In the genomic region with DNA sequence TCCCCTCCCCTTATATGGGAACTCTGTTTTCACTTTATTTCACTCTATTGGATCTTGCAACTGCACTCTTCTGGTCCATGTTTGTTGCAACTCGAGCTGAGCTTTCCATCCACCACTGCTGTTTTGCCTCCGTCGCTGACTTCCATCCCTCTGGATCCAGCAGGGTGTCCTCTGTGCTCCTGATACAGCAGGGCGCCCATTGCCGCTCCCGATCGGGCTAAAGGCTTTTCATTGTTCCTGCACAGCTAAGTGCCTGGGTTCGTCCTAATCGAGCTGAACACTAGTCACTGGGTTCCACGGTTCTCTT, we compare ENCODE assay signal across 15 cellular contexts. TPM values are rescaled to one million over a fixed set of nuclear protein-coding genes. Genes with fewer than 3 reads are reported as not detected.
A peak's percentile ranks its signal among the peaks of the same experiment; 100 is the strongest.
DNase-seq lines count a peak whose midpoint lies in the region; ATAC-seq and TF ChIP-seq lines count a peak whose summit lies in the region.
"Had no signal": no experiment of that assay in that cellular context is flagged by ENCODE, and none has a peak within 500 bp of the region (broad histone marks: within the 10 kb centered on the region; RNA-seq: fewer than 3 reads in every experiment).

No MANE protein-coding gene starts in this region.

- H2BK20ac ChIP-seq in H9 (ENCODE audit: low read depth, low read length, poor library complexity, severe bottlenecking): no peak overlapping the region

- H2BK12ac ChIP-seq in H9 (ENCODE audit: insufficient read length, low read depth, low read length): peak overlapping the region; percentile 7

- H3K9ac ChIP-seq in H9 (ENCODE audit: extremely low read depth, insufficient read length, low read length): no peak overlapping the region

- H3K56ac ChIP-seq in H9 (ENCODE audit: insufficient read length, low read depth, low read length): no peak overlapping the region

- no peak overlapping the region for H3K14ac ChIP-seq in H9 (ENCODE audit: insufficient read depth, low read length)

- H3K18ac ChIP-seq in H9 (ENCODE audit: insufficient read length, low read depth, low read length): peak overlapping the region; percentile 45

- H2BK5ac ChIP-seq in H9 (ENCODE audit: insufficient read length, low read length): no peak overlapping the region

- CTCF ChIA-PET in activated B cell treated with CpG ODN at 0.5 μM for 24 hours (lab: Charles Lee): no interaction called here

- H3K4me2 ChIP-seq in H9 (ENCODE audit: insufficient read depth, insufficient read length, low read length): no peak overlapping the region

- ATAC-seq in activated B cell treated with CpG ODN at 0.5 μM for 24 hours (ENCODE audit: low read depth): no peak
- no peak for ATAC-seq in memory B cell (ENCODE audit: low read depth)
- no peak for ATAC-seq in GM18517 (IDR thresholded peaks at IDR 0.05; ENCODE audit: unreplicated experiment)

- no peak overlapping the region for H4K91ac ChIP-seq in H9 (ENCODE audit: insufficient read length, low read depth, low read length)

- no CpG with 5 or more reads among the region's 10 CpGs for WGBS in H9 (ENCODE audit: extremely low coverage, insufficient read length, low lambda C conversion rate)

- H2BK120ac ChIP-seq in H9 (ENCODE audit: low read depth, low read length, poor library complexity, severe bottlenecking): no peak overlapping the region

- H3K4me1 ChIP-seq in H9 (ENCODE audit: insufficient read depth, low read length): no peaks in the 10 kb centered on the region; the same call in 1 of the 2 replicates
- H3K4me1 ChIP-seq: BE2C had no signal

- no peak overlapping the region for H2AFZ ChIP-seq in H9 (ENCODE audit: low read length)

- peak overlapping the region; percentile 17 for H3K27ac ChIP-seq in H9 (ENCODE audit: insufficient read length, low read depth, low read length)
- H3K27ac ChIP-seq: C4-2B had no signal

- TF ChIP-seq CTCF in H9 (conservative IDR thresholded peaks at IDR 0.05) (no peak), activated B cell treated with CpG ODN at 0.5 μM for 24 hours (IDR thresholded peaks at IDR 0.05) (no peak)

- no peak overlapping the region for H4K8ac ChIP-seq in H9 (replicated peaks; ENCODE audit: insufficient read length, low read depth, low read length)

- no peak overlapping the region for H2AK5ac ChIP-seq in H9 (ENCODE audit: insufficient read length, low read length)

- H3K27ac Mint-ChIP-seq in H9: peak overlapping the region; percentile 87 to 96 (median 88)
- H3K27ac Mint-ChIP-seq in activated B cell treated with CpG ODN at 0.5 μM for 24 hours: no peak overlapping the region
- no peak overlapping the region for H3K27ac Mint-ChIP-seq in memory B cell
- no peak overlapping the region for H3K27ac Mint-ChIP-seq in immature natural killer cell
- H3K27ac Mint-ChIP-seq: CD4-positive, alpha-beta memory T cell had no signal

- H3K79me2 ChIP-seq in H9 (ENCODE audit: insufficient read depth, low read length): no peaks in the 10 kb centered on the region

- no peaks in the 10 kb centered on the region for H3K23me2 ChIP-seq in H9 (ENCODE audit: insufficient read length, low read depth, low read length, poor library complexity, severe bottlenecking)

- no peak overlapping the region for H3K23ac ChIP-seq in H9 (ENCODE audit: insufficient read length, low read depth, low read length)

- no peaks in the 10 kb centered on the region for H4K20me1 ChIP-seq in H9 (ENCODE audit: control insufficient read depth, insufficient read depth, insufficient read length)

- H4K5ac ChIP-seq in H9 (ENCODE audit: insufficient read length, low read depth, low read length): no peak overlapping the region

- peaks cover 10 to 11% of the 10 kb centered on the region in 2 experiments; a peak in 4 of 5 replicates for H3K9me3 Mint-ChIP-seq in H9
- H3K9me3 Mint-ChIP-seq in activated B cell treated with CpG ODN at 0.5 μM for 24 hours: no peaks in the 10 kb centered on the region
- H3K9me3 Mint-ChIP-seq in memory B cell: no peaks in the 10 kb centered on the region
- H3K9me3 Mint-ChIP-seq in immature natural killer cell: no peaks in the 10 kb centered on the region
- H3K9me3 Mint-ChIP-seq: CD4-positive, alpha-beta memory T cell had no signal

- no peak overlapping the region for H2BK15ac ChIP-seq in H9 (ENCODE audit: low read depth, low read length)

- H3K27me3 ChIP-seq in H9 (ENCODE audit: insufficient read depth, low read length): no peaks in the 10 kb centered on the region
- H3K27me3 ChIP-seq: BE2C had no signal

- H3K4me3 Mint-ChIP-seq in H9 (no peak overlapping the region; a peak in 1 of 5 replicates), activated B cell treated with CpG ODN at 0.5 μM for 24 hours (peak overlapping the region; percentile 29), memory B cell (peak overlapping the region; percentile 46), immature natural killer cell (no peak overlapping the region)
- H3K4me3 Mint-ChIP-seq: CD4-positive, alpha-beta memory T cell had no signal

- DNase-seq in ELF-1 (ENCODE audit: low read depth, low spot score) (peak; percentile 56), H9 (peak; percentile 41), activated B cell treated with CpG ODN at 0.5 μM for 24 hours (no peak), memory B cell (ENCODE audit: low spot score in 2 of 2) (no peak), midbrain (lab: John Stamatoyannopoulos, UW) (no peak), immature natural killer cell (no peak), mesenteric fat pad (ENCODE audit: low spot score) (no peak)
- DNase-seq: BE2C; CD4-positive, alpha-beta memory T cell; DND-41; IMR-90; KG1 had no signal

- no peak overlapping the region for H3K4ac ChIP-seq in H9 (ENCODE audit: low read depth, low read length)

- no peaks in the 10 kb centered on the region for H3K79me1 ChIP-seq in H9 (ENCODE audit: insufficient read depth, low read depth, low read length, poor library complexity, severe bottlenecking)

- peaks cover 20 to 25% of the 10 kb centered on the region in 2 experiments for H3K4me1 Mint-ChIP-seq in H9
- H3K4me1 Mint-ChIP-seq in activated B cell treated with CpG ODN at 0.5 μM for 24 hours: peaks cover 21% of the 10 kb centered on the region
- peaks cover 15% of the 10 kb centered on the region for H3K4me1 Mint-ChIP-seq in memory B cell
- H3K4me1 Mint-ChIP-seq in immature natural killer cell: peaks cover 6 to 7% of the 10 kb centered on the region in 2 donors
- H3K4me1 Mint-ChIP-seq: CD4-positive, alpha-beta memory T cell had no signal

- POLR2A ChIA-PET in activated B cell treated with CpG ODN at 0.5 μM for 24 hours (lab: Charles Lee): interaction anchor here (0.7 to 2.6 kb wide), 4 partner anchors 11 to 160 kb away, joined by 3 to 13 read pairs (median 6); partner anchors contain the start of genes CCDC117 and XBP1

- no peaks in the 10 kb centered on the region for H3K9me3 ChIP-seq in H9 (ENCODE audit: control insufficient read depth, low read depth, low read length)
- H3K9me3 ChIP-seq: BE2C, HAP-1 had no signal

- H3K27me3 Mint-ChIP-seq in H9 (ENCODE audit: low read depth): no peaks in the 10 kb centered on the region; the same call in 1 of the 2 replicates
- H3K27me3 Mint-ChIP-seq in activated B cell treated with CpG ODN at 0.5 μM for 24 hours: no peaks in the 10 kb centered on the region
- H3K27me3 Mint-ChIP-seq in memory B cell: no peaks in the 10 kb centered on the region
- peaks cover 0 to 2% (median 0%) of the 10 kb centered on the region in 3 donors for H3K27me3 Mint-ChIP-seq in immature natural killer cell (ENCODE audit: low read depth in 3 of 3)
- H3K27me3 Mint-ChIP-seq: CD4-positive, alpha-beta memory T cell had no signal

- H3T11ph ChIP-seq in H9 (ENCODE audit: low read length): no peak overlapping the region

- H3K36me3 Mint-ChIP-seq in H9 (ENCODE audit: insufficient read depth in 1 of 3, low read depth in 3 of 3): peaks cover 8 to 14% (median 14%) of the 10 kb centered on the region in 3 experiments
- H3K36me3 Mint-ChIP-seq in activated B cell treated with CpG ODN at 0.5 μM for 24 hours (ENCODE audit: low read depth): peaks cover 9% of the 10 kb centered on the region
- peaks cover 5% of the 10 kb centered on the region for H3K36me3 Mint-ChIP-seq in memory B cell
- peaks cover 0 to 4% (median 0%) of the 10 kb centered on the region in 3 donors for H3K36me3 Mint-ChIP-seq in immature natural killer cell

- intact Hi-C loops in activated B cell treated with CpG ODN at 0.5 μM for 24 hours (cut with micrococcal nuclease): no loop called here

RNA-seq across cellular contexts. Expression of gene CCDC117, which starts 11.1 kb away (rescaled TPM):
- total RNA-seq in H9 (2021): 40.0 and 41.4 TPM in 2 replicates
- total RNA-seq in activated B cell treated with CpG ODN at 0.5 μM for 24 hours: 16.3 and 21.9 TPM in 2 replicates
- 10 to 100 TPM; 13.7 to 21.4 (median 14.7) TPM for polyA plus RNA-seq in immature natural killer cell
- 23.1 TPM for total RNA-seq in mesenteric fat pad

RNA-seq across cellular contexts. Expression of gene HSCB, which starts 19.6 kb away (rescaled TPM):
- total RNA-seq in H9 (2021) (20.8 and 21.2 TPM in 2 replicates), activated B cell treated with CpG ODN at 0.5 μM for 24 hours (16.0 and 17.0 TPM in 2 replicates), mesenteric fat pad (11.9 TPM)
- polyA plus RNA-seq in immature natural killer cell: 10 to 100 TPM; 32.5 to 36.3 (median 35.8) TPM

RNA-seq across cellular contexts. Expression of gene CHEK2, which starts 19.8 kb away (rescaled TPM):
- total RNA-seq in H9 (2021) (54.4 and 61.1 TPM in 2 replicates), activated B cell treated with CpG ODN at 0.5 μM for 24 hours (13.5 and 14.9 TPM in 2 replicates), mesenteric fat pad (5.3 TPM)
- polyA plus RNA-seq in immature natural killer cell: 10 to 100 TPM in 1 of 3 donors, 1 to 10 TPM in 2; 6.2 to 10.6 (median 9.6) TPM

RNA-seq across cellular contexts. Expression of gene XBP1, which starts 39.0 kb away (rescaled TPM):
- total RNA-seq in H9 (2021) (114 and 116 TPM in 2 replicates), activated B cell treated with CpG ODN at 0.5 μM for 24 hours (57.7 and 67.3 TPM in 2 replicates), mesenteric fat pad (180 TPM)
- 1,000 to 10,000 TPM in 1 of 3 donors, 100 to 1,000 TPM in 2; 600 to 1,153 (median 962) TPM for polyA plus RNA-seq in immature natural killer cell

Comparison
In these comparisons a context has a peak if more than half of its experiments do, and no peak if none do; other contexts are left out.
1. DNase-seq: peak in ELF-1 (single experiment) and H9 (single experiment); none in activated B cell treated with CpG ODN at 0.5 μM for 24 hours (single experiment), memory B cell (0 of 2), midbrain (single experiment), immature natural killer cell (0 of 3) and mesenteric fat pad (single experiment).
2. H3K27ac Mint-ChIP-seq: peak in H9 (3 of 3); none in activated B cell treated with CpG ODN at 0.5 μM for 24 hours (single experiment), memory B cell (single experiment) and immature natural killer cell (0 of 6).
3. H3K4me3 Mint-ChIP-seq: peak in activated B cell treated with CpG ODN at 0.5 μM for 24 hours (single experiment) and memory B cell (single experiment); none in H9 (0 of 2) and immature natural killer cell (0 of 5).